ENCODE assay signal across 9 cellular contexts in genomic region chr19:49560358-49560900, GRCh38.
DNase-seq lines count a peak whose midpoint lies in the region; ATAC-seq, FAIRE-seq and TF ChIP-seq lines count a peak whose summit lies in the region.
"Had no signal": no experiment of that assay in that cellular context is flagged by ENCODE, and none has a peak within 500 bp of the region (broad histone marks: within the 10 kb centered on the region; RNA-seq: fewer than 3 reads in every experiment).

No MANE protein-coding gene starts in this region.

- no peak for ATAC-seq in HG03108 (IDR thresholded peaks at IDR 0.05; ENCODE audit: unreplicated experiment)

- peak; percentile 32 for DNase-seq in stimulated activated CD4-positive, alpha-beta T cell treated with anti-CD3 and anti-CD28 coated beads, Interleukin-1b, Interleukin-23, amount 100 ng/mL, for 48 hours
- no peak for DNase-seq in stimulated activated CD4-positive, alpha-beta T cell treated with anti-CD3 and anti-CD28 coated beads, Interleukin-12 subunit alpha, Interleukin-12 subunit beta, amount 100 ng/mL, for 4 hours
- DNase-seq in nephron progenitor cell (no peak), NCI-H524 treated with DMSO at 0.1 percent for 48 hours (lab: John Stamatoyannopoulos, UW) (no peak), D721Med (ENCODE audit: insufficient read length, low spot score) (no peak), NCI-H2196 (lab: John Stamatoyannopoulos, UW; ENCODE audit: unreplicated experiment) (no peak)
- DNase-seq: NCI-H1436 treated with DMSO at 0.1 percent for 48 hours had no signal

- FAIRE-seq in D721Med (lab: Jason Lieb, UNC): no peak

- H3K4me3 Mint-ChIP-seq in dendritic cell treated with granulocyte-macrophage colony-stimulating factor and Interleukin-4, amounts not matched to agents 40 ng/mL and 50 ng/mL, for 4 days: no peak overlapping the region
- H3K4me3 Mint-ChIP-seq in nephron progenitor cell: no peak overlapping the region

- H3K27me3 Mint-ChIP-seq in dendritic cell treated with granulocyte-macrophage colony-stimulating factor and Interleukin-4, amounts not matched to agents 40 ng/mL and 50 ng/mL, for 4 days: no peaks in the 10 kb centered on the region
- no peaks in the 10 kb centered on the region for H3K27me3 Mint-ChIP-seq in nephron progenitor cell (ENCODE audit: low read depth, poor library complexity)

- H3K36me3 Mint-ChIP-seq in dendritic cell treated with granulocyte-macrophage colony-stimulating factor and Interleukin-4, amounts not matched to agents 40 ng/mL and 50 ng/mL, for 4 days (ENCODE audit: low read depth): peaks cover 61% of the 10 kb centered on the region
- H3K36me3 Mint-ChIP-seq in nephron progenitor cell (ENCODE audit: low read depth): peaks cover 42% of the 10 kb centered on the region

- no peaks in the 10 kb centered on the region for H3K9me3 Mint-ChIP-seq in dendritic cell treated with granulocyte-macrophage colony-stimulating factor and Interleukin-4, amounts not matched to agents 40 ng/mL and 50 ng/mL, for 4 days
- no peaks in the 10 kb centered on the region for H3K9me3 Mint-ChIP-seq in nephron progenitor cell

- TF ChIP-seq CTCF in nephron progenitor cell (IDR thresholded peaks at IDR 0.05): no peak
- TF ChIP-seq CTCF in D721Med (IDR thresholded peaks at IDR 0.05; ENCODE audit: insufficient read depth, missing control alignments): no peak

- H3K27ac Mint-ChIP-seq in dendritic cell treated with granulocyte-macrophage colony-stimulating factor and Interleukin-4, amounts not matched to agents 40 ng/mL and 50 ng/mL, for 4 days: peak overlapping the region; percentile 18
- H3K27ac Mint-ChIP-seq in nephron progenitor cell: peak overlapping the region; percentile 71

- H3K4me1 Mint-ChIP-seq in dendritic cell treated with granulocyte-macrophage colony-stimulating factor and Interleukin-4, amounts not matched to agents 40 ng/mL and 50 ng/mL, for 4 days (ENCODE audit: low read depth): peaks cover 47% of the 10 kb centered on the region
- peaks cover 26% of the 10 kb centered on the region for H3K4me1 Mint-ChIP-seq in nephron progenitor cell

- intact Hi-C loops in dendritic cell treated with granulocyte-macrophage colony-stimulating factor and Interleukin-4, amounts not matched to agents 40 ng/mL and 50 ng/mL, for 4 days (cut with micrococcal nuclease): no loop called here
